Comparison of ENCODE assay signal across 11 cellular contexts in genomic region chr1:173333581-173333980, GRCh38.
DNase-seq lines count a peak whose midpoint lies in the region; ATAC-seq, FAIRE-seq and TF ChIP-seq lines count a peak whose summit lies in the region.
"Had no signal": no experiment of that assay in that cellular context is flagged by ENCODE, and none has a peak within 500 bp of the region (broad histone marks: within the 10 kb centered on the region; RNA-seq: fewer than 3 reads in every experiment).

No MANE protein-coding gene starts in this region.

- CTCF ChIA-PET in activated B cell treated with CpG ODN at 0.5 μM for 24 hours (lab: Charles Lee) = no interaction called here

- FAIRE-seq in GM19239 (lab: Jason Lieb, UNC) = peak; percentile 82

- peaks cover 0 to 4% (median 0%) of the 10 kb centered on the region in 3 donors for H3K4me1 ChIP-seq in esophagus squamous epithelium
- H3K4me1 ChIP-seq: testis had no signal

- H3K27me3 Mint-ChIP-seq in activated B cell treated with CpG ODN at 0.5 μM for 24 hours = no peaks in the 10 kb centered on the region

- H3K27ac Mint-ChIP-seq in activated B cell treated with CpG ODN at 0.5 μM for 24 hours = peak overlapping the region; percentile 80

- H3K4me3 ChIP-seq in esophagus squamous epithelium = no peak overlapping the region
- H3K4me3 ChIP-seq: testis had no signal

- H3K36me3 Mint-ChIP-seq in activated B cell treated with CpG ODN at 0.5 μM for 24 hours (ENCODE audit: low read depth) = no peaks in the 10 kb centered on the region
- H3K36me3 Mint-ChIP-seq: CD14-positive monocyte had no signal

- TF ChIP-seq POLR2A in esophagus squamous epithelium (IDR thresholded peaks at IDR 0.05) = no peak

- POLR2A ChIA-PET in activated B cell treated with CpG ODN at 0.5 μM for 24 hours (lab: Charles Lee) = interaction anchor here (0.6 kb wide), 1 partner anchor 91 kb away, joined by 3 read pairs; no protein-coding TSS in a partner anchor

- no peak overlapping the region for H3K4me3 Mint-ChIP-seq in activated B cell treated with CpG ODN at 0.5 μM for 24 hours
- H3K4me3 Mint-ChIP-seq: CD14-positive monocyte had no signal

- no peaks in the 10 kb centered on the region for H3K36me3 ChIP-seq in esophagus squamous epithelium

- no peaks in the 10 kb centered on the region for H3K9me3 Mint-ChIP-seq in activated B cell treated with CpG ODN at 0.5 μM for 24 hours
- H3K9me3 Mint-ChIP-seq: CD14-positive monocyte had no signal

- DNase-seq in ELR (ENCODE audit: low read depth) (peak; percentile 69), GM19239 (ENCODE audit: insufficient read length, low spot score) (no peak), activated B cell treated with CpG ODN at 0.5 μM for 24 hours (no peak), NCI-H524 (lab: John Stamatoyannopoulos, UW) (no peak), esophagus squamous epithelium (lab: John Stamatoyannopoulos, UW) (no peak), NOMO-1 treated with dmso at 0.1 percent for 144 hours (lab: John Stamatoyannopoulos, UW; ENCODE audit: unreplicated experiment) (no peak), COLO668 (lab: John Stamatoyannopoulos, UW; ENCODE audit: unreplicated experiment) (no peak)
- DNase-seq: OCI-M1, testis had no signal

- intact Hi-C loops in activated B cell treated with CpG ODN at 0.5 μM for 24 hours (cut with micrococcal nuclease) (loop anchor here (2.0 kb wide), 1 partner anchor 77 kb away; no protein-coding TSS in a partner anchor), esophagus squamous epithelium (cut with DNase I) (no loop called here)

- no peak overlapping the region for H3K27ac ChIP-seq in esophagus squamous epithelium
- H3K27ac ChIP-seq: testis had no signal

- WGBS in esophagus squamous epithelium, 2 donors = 63 to 89% methylated on average over 1 of the region's 1 CpG

- H3K9me3 ChIP-seq in esophagus squamous epithelium = no peaks in the 10 kb centered on the region
- H3K9me3 ChIP-seq: testis had no signal

- peak; percentile 79 for ATAC-seq in HG02885 (IDR thresholded peaks at IDR 0.05; ENCODE audit: poor library complexity, unreplicated experiment)
- no peak for ATAC-seq in activated B cell treated with CpG ODN at 0.5 μM for 24 hours (ENCODE audit: low read depth)

- no peak for TF ChIP-seq CTCF in activated B cell treated with CpG ODN at 0.5 μM for 24 hours (IDR thresholded peaks at IDR 0.05)
- no peak for TF ChIP-seq CTCF in esophagus squamous epithelium (IDR thresholded peaks at IDR 0.05)

- H3K4me1 Mint-ChIP-seq in activated B cell treated with CpG ODN at 0.5 μM for 24 hours = peaks cover 37% of the 10 kb centered on the region

- H3K27me3 ChIP-seq in esophagus squamous epithelium = peaks cover 0 to 6% (median 0%) of the 10 kb centered on the region in 4 donors
- H3K27me3 ChIP-seq: testis had no signal
